Comparison of ENCODE assay signal across 11 cellular contexts in the genomic region with DNA sequence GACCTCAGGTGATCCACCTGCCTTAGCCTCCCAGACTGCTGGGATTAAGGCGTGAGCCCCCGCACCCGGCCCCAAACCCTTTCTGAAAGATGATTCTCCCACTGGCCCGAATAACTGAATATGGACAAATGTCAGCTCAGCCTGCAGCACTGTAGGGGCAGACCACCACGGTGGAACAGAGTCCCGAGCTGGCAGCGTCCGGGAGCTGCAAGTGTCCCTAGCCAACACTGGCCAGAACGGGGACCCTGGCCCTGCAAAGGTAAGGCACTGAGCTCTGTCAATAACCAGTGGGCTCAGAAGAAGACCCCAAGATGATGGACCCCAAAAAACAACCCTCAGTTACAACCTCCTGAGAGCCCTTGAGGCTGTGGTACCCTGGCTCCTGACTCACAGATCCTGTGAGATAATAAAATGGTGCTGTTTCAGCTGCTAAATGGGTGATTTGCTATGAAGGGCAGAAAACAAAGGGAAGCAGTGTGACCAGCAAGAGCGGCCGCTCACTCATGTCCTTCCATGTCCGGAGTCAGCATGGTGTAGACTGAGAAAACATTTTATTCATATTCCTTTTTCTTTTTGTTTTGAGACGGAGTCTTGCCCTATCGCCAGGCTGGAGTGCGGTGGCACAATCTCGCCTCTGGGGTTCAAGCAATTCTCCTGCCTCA. TPM values are rescaled to one million over a fixed set of nuclear protein-coding genes. Genes with fewer than 3 reads are reported as not detected.
A peak's percentile ranks its signal among the peaks of the same experiment; 100 is the strongest.
DNase-seq lines count a peak whose midpoint lies in the region; ATAC-seq and TF ChIP-seq lines count a peak whose summit lies in the region.
"Had no signal": no experiment of that assay in that cellular context is flagged by ENCODE, and none has a peak within 500 bp of the region (broad histone marks: within the 10 kb centered on the region; RNA-seq: fewer than 3 reads in every experiment).

No MANE protein-coding gene starts in this region.

- H3K4me2 ChIP-seq in OCI-LY3 (ENCODE audit: low read length) = peak overlapping the region; percentile 81

- H3K79me2 ChIP-seq in OCI-LY3 (ENCODE audit: low read length) = peaks cover 71% of the 10 kb centered on the region

- H4K20me1 ChIP-seq in OCI-LY3 (ENCODE audit: insufficient read depth, low read length) = peaks cover 6% of the 10 kb centered on the region; the same call in 1 of the 2 replicates

- peaks cover 1% of the 10 kb centered on the region for H3K27me3 Mint-ChIP-seq in dendritic cell treated with granulocyte-macrophage colony-stimulating factor and Interleukin-4, amounts not matched to agents 40 ng/mL and 50 ng/mL, for 4 days
- no peaks in the 10 kb centered on the region for H3K27me3 Mint-ChIP-seq in osteocyte (ENCODE audit: unreplicated experiment)

- H3K9me3 Mint-ChIP-seq in dendritic cell treated with granulocyte-macrophage colony-stimulating factor and Interleukin-4, amounts not matched to agents 40 ng/mL and 50 ng/mL, for 4 days = no peaks in the 10 kb centered on the region
- H3K9me3 Mint-ChIP-seq in osteocyte (ENCODE audit: unreplicated experiment) = no peaks in the 10 kb centered on the region

- ATAC-seq in HG03457 (IDR thresholded peaks at IDR 0.05; ENCODE audit: unreplicated experiment) (no peak), GM19395 (IDR thresholded peaks at IDR 0.05; ENCODE audit: unreplicated experiment) (no peak), HG03354 (IDR thresholded peaks at IDR 0.05; ENCODE audit: poor library complexity, severe bottlenecking, unreplicated experiment) (no peak)

- no peaks in the 10 kb centered on the region for H3K27me3 ChIP-seq in OCI-LY3 (ENCODE audit: low read depth, low read length)

- H3K36me3 ChIP-seq in OCI-LY3 (replicated peaks; ENCODE audit: low read depth, low read length) = peaks cover 26% of the 10 kb centered on the region

- peak overlapping the region; percentile 89 for H3K4me3 ChIP-seq in GM12865 (ENCODE audit: low read depth, low read length)
- 0 out of 2 replicates have a peak overlapping the region, but pooled peaks have one; percentile 90 for H3K4me3 ChIP-seq in OCI-LY3 (ENCODE audit: low read length)

- intact Hi-C loops in dendritic cell treated with granulocyte-macrophage colony-stimulating factor and Interleukin-4, amounts not matched to agents 40 ng/mL and 50 ng/mL, for 4 days (cut with micrococcal nuclease) = loop anchor here (5.0 kb wide), 1 partner anchor 65 kb away; no protein-coding TSS in a partner anchor

- H3K4me3 Mint-ChIP-seq in dendritic cell treated with granulocyte-macrophage colony-stimulating factor and Interleukin-4, amounts not matched to agents 40 ng/mL and 50 ng/mL, for 4 days = peak overlapping the region; percentile 98
- peak overlapping the region; percentile 100 for H3K4me3 Mint-ChIP-seq in osteocyte (ENCODE audit: unreplicated experiment)

- peaks cover 65% of the 10 kb centered on the region for H3K36me3 Mint-ChIP-seq in dendritic cell treated with granulocyte-macrophage colony-stimulating factor and Interleukin-4, amounts not matched to agents 40 ng/mL and 50 ng/mL, for 4 days (ENCODE audit: low read depth)
- H3K36me3 Mint-ChIP-seq in osteocyte (ENCODE audit: unreplicated experiment) = peaks cover 13% of the 10 kb centered on the region

- H3K9ac ChIP-seq in OCI-LY3 (ENCODE audit: low read length) = no peak overlapping the region

- H3K9me3 ChIP-seq in OCI-LY3 (ENCODE audit: insufficient read depth, low read length) = no peaks in the 10 kb centered on the region

- H3K27ac ChIP-seq in OCI-LY3 (ENCODE audit: low read length) = no peak overlapping the region

- H3K4me1 Mint-ChIP-seq in dendritic cell treated with granulocyte-macrophage colony-stimulating factor and Interleukin-4, amounts not matched to agents 40 ng/mL and 50 ng/mL, for 4 days (ENCODE audit: low read depth) = peaks cover 63% of the 10 kb centered on the region
- peaks cover 46% of the 10 kb centered on the region for H3K4me1 Mint-ChIP-seq in osteocyte (ENCODE audit: unreplicated experiment)

- H3K4me1 ChIP-seq in OCI-LY3 (ENCODE audit: low read length) = peaks cover 22% of the 10 kb centered on the region

- no peak overlapping the region for H2AFZ ChIP-seq in OCI-LY3 (ENCODE audit: low read depth, low read length)

- DNase-seq in GM12865 (ENCODE audit: low read depth) (no peak), osteocyte (ENCODE audit: extremely low spot score, unreplicated experiment) (no peak), NCI-H2081 treated with DMSO at 0.1 percent for 48 hours (lab: John Stamatoyannopoulos, UW) (no peak)
- DNase-seq: GOT3, occipital lobe had no signal

- TF ChIP-seq CTCF in GM12865 (IDR thresholded peaks at IDR 0.05; ENCODE audit: insufficient read depth, low read depth, low read length, missing control alignments) (no peak), OCI-LY3 (IDR thresholded peaks at IDR 0.05; ENCODE audit: low read depth, low read length) (no peak), osteocyte (IDR thresholded peaks at IDR 0.05) (no peak)

- peak overlapping the region; percentile 96 for H3K27ac Mint-ChIP-seq in dendritic cell treated with granulocyte-macrophage colony-stimulating factor and Interleukin-4, amounts not matched to agents 40 ng/mL and 50 ng/mL, for 4 days
- H3K27ac Mint-ChIP-seq in osteocyte (ENCODE audit: unreplicated experiment) = peak overlapping the region; percentile 99

RNA-seq across cellular contexts. Expression of gene LSM7, which starts 1.6 kb away (rescaled TPM):
- 77.8 and 81.7 TPM in 2 replicates for total RNA-seq in osteocyte

RNA-seq across cellular contexts. Expression of gene SPPL2B, which starts 1.7 kb away (rescaled TPM):
- total RNA-seq in osteocyte = 75.9 and 77.0 TPM in 2 replicates

RNA-seq across cellular contexts. Expression of gene LINGO3, which starts 18.9 kb away (rescaled TPM):
- total RNA-seq in osteocyte = 0.37 and 0.54 TPM in 2 replicates
- total RNA-seq: HT1080 had no signal

RNA-seq across cellular contexts. Expression of gene TMPRSS9, which starts 33.2 kb away (rescaled TPM):
- total RNA-seq in osteocyte = 0.08 TPM in 1 of 2 replicates, not detected in the other
- total RNA-seq: HT1080 had no signal

RNA-seq across cellular contexts. Expression of gene PEAK3, which starts 44.9 kb away (rescaled TPM):
- 0.44 and 0.51 TPM in 2 replicates for total RNA-seq in osteocyte
- total RNA-seq: occipital lobe had no signal
